In the genomic region with DNA sequence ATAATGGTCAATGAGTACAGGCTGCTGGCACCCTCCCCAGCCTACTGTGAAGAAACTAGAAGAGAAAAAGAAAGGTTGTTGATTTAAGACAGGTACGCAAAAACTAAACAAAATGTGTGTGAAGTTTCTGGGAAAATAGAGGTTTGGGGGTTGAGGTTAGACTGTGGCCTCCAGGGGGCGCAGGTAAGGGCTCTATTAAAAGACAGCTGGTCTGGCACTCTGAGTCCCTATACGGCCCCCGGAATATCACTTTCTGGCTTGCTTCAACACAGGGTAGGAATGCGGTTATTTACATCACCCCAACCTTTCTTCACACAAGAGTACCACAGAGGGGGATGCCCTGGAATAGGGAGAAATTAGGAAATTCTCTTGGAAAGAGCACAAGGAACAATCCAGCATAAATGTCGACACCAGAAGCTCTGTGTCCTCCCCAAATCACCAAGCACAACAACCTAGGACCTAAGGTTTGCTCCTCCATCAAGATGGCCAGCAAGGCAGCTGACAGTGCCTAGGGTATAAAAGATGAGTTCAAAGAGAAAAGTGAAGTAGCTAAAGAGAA, we compare ENCODE assay signal across 8 cellular contexts.
DNase-seq lines count a peak whose midpoint lies in the region; ATAC-seq, FAIRE-seq and TF ChIP-seq lines count a peak whose summit lies in the region.

No MANE protein-coding gene starts in this region.

- H3K9ac ChIP-seq in SK-N-SH (no peak overlapping the region), astrocyte (ENCODE audit: low read length) (no peak overlapping the region)

- TF ChIP-seq RAD21 in SK-N-SH (IDR thresholded peaks at IDR 0.05; ENCODE audit: low read length): peak; percentile 50

- H3K36me3 ChIP-seq in SK-N-SH (replicated peaks in 1 of 2; ENCODE audit: control insufficient read depth in 1 of 2, insufficient read depth in 2 of 2, low read length in 1 of 2) (no peaks in the 10 kb centered on the region), astrocyte (ENCODE audit: insufficient read depth, low read length) (no peaks in the 10 kb centered on the region)

- H3F3A ChIP-seq in SK-N-SH (replicated peaks; ENCODE audit: insufficient read depth): no peaks in the 10 kb centered on the region

- WGBS in SK-N-SH (ENCODE audit: low lambda C conversion rate): 40% methylated on average over 6 of the region's 6 CpGs

- H3K27me3 ChIP-seq in SK-N-SH (ENCODE audit: insufficient read depth): no peaks in the 10 kb centered on the region
- no peaks in the 10 kb centered on the region for H3K27me3 ChIP-seq in astrocyte (ENCODE audit: insufficient read depth, low read length)

- H3K4me3 ChIP-seq in SK-N-SH (ENCODE audit: low read depth in 2 of 2, low read length in 1 of 2) (no peak overlapping the region; a peak in 1 of 4 replicates), astrocyte (ENCODE audit: insufficient read depth, low read depth, low read length) (no peak overlapping the region)

- no peaks in the 10 kb centered on the region for H3K4me1 Mint-ChIP-seq in astrocyte (ENCODE audit: low read depth, unreplicated experiment)

- ATAC-seq in SK-N-SH treated with all-trans-retinoic acid at 6 μM for 48 hours (no peak), HG03159 (IDR thresholded peaks at IDR 0.05; ENCODE audit: unreplicated experiment) (peak; percentile 71), GM18520 (IDR thresholded peaks at IDR 0.05; ENCODE audit: unreplicated experiment) (no peak)

- POLR2A ChIA-PET in SK-N-SH (lab: Yijun Ruan, JAX): interaction anchor here (0.6 kb wide), 1 partner anchor 124 kb away, joined by 3 read pairs; no protein-coding TSS in a partner anchor

- FAIRE-seq in astrocyte (lab: Jason Lieb, UNC): no peak

- no peak overlapping the region for H3K4me2 ChIP-seq in SK-N-SH
- no peak overlapping the region for H3K4me2 ChIP-seq in astrocyte (ENCODE audit: low read length)

- H2AFZ ChIP-seq in SK-N-SH (ENCODE audit: low read depth) (no peak overlapping the region), astrocyte (ENCODE audit: low read depth, low read length) (no peak overlapping the region)

- H3K27me3 Mint-ChIP-seq in astrocyte (ENCODE audit: low read depth, unreplicated experiment): peaks cover 10% of the 10 kb centered on the region

- TF ChIP-seq CTCF in SK-N-SH (IDR thresholded peaks at IDR 0.05) (peak; percentile 36; the same call in 1 of the 2 replicates), astrocyte (IDR thresholded peaks at IDR 0.05; ENCODE audit: insufficient read depth, low read depth, low read length) (peak; percentile 16)

- H3K9me3 ChIP-seq in SK-N-SH: no peaks in the 10 kb centered on the region
- no peaks in the 10 kb centered on the region for H3K9me3 ChIP-seq in astrocyte (ENCODE audit: insufficient read depth, low read depth, low read length)

- DNase-seq in SK-N-SH: peak; percentile 34
- DNase-seq in astrocyte (ENCODE audit: low read depth): no peak
- DNase-seq in medulla oblongata (ENCODE audit: extremely low spot score): peak; percentile 22
- DNase-seq in SKM-1 treated with dmso at 0.1 percent for 144 hours (lab: John Stamatoyannopoulos, UW; ENCODE audit: unreplicated experiment): no peak
- no peak for DNase-seq in dermis blood vessel endothelial cell

- TF ChIP-seq EP300 in SK-N-SH (IDR thresholded peaks at IDR 0.05; ENCODE audit: borderline replicate concordance in 1 of 2, low read depth in 1 of 2, low read length in 1 of 2): no peak

- peaks cover under 1% of the 10 kb centered on the region for H3K9me3 Mint-ChIP-seq in astrocyte (ENCODE audit: unreplicated experiment)

- H3K36me3 Mint-ChIP-seq in astrocyte (ENCODE audit: low read depth, unreplicated experiment): no peaks in the 10 kb centered on the region

- 0 out of 2 replicates have a peak, but pooled peaks cover 4% of the 10 kb centered on the region for H3K9me2 ChIP-seq in SK-N-SH

- H3K79me2 ChIP-seq in SK-N-SH (ENCODE audit: insufficient read depth) (no peaks in the 10 kb centered on the region), astrocyte (ENCODE audit: insufficient read depth, low read length) (no peaks in the 10 kb centered on the region)

- no peak overlapping the region for H3K27ac ChIP-seq in SK-N-SH (ENCODE audit: low read depth in 2 of 2, low read length in 1 of 2)
- H3K27ac ChIP-seq in astrocyte (ENCODE audit: low read depth, low read length): no peak overlapping the region

- H3K27ac Mint-ChIP-seq in astrocyte (ENCODE audit: unreplicated experiment): no peak overlapping the region

- H4K20me1 ChIP-seq in SK-N-SH (ENCODE audit: insufficient read depth): no peaks in the 10 kb centered on the region
- H4K20me1 ChIP-seq in astrocyte (ENCODE audit: insufficient read depth, low read length): no peaks in the 10 kb centered on the region

- H3K4me3 Mint-ChIP-seq in astrocyte (ENCODE audit: unreplicated experiment): no peak overlapping the region

- H3K4me1 ChIP-seq in SK-N-SH (ENCODE audit: control insufficient read depth in 1 of 2, insufficient read depth in 2 of 2, low read depth in 1 of 2, low read length in 1 of 2): no peaks in the 10 kb centered on the region; a peak in 2 of 4 replicates
- H3K4me1 ChIP-seq in astrocyte (ENCODE audit: insufficient read depth, low read length): no peaks in the 10 kb centered on the region

- CTCF ChIA-PET in SK-N-SH (lab: Yijun Ruan, JAX): interaction anchor here (0.6 to 2.4 kb wide), 19 partner anchors 8 to 520 kb away, joined by 3 to 13 read pairs (median 4); no protein-coding TSS in a partner anchor

TF ChIP-seq in SK-N-SH, 30 proteins besides CTCF, POLR2A, EP300 and RAD21:
- TF ChIP-seq FOXJ3 (CRISPR knock-in tag; IDR thresholded peaks at IDR 0.05) (no peak), SMC3 (IDR thresholded peaks at IDR 0.05; ENCODE audit: low read depth, low read length) (peak; percentile 26; the same call in 1 of the 2 replicates)

TF ChIP-seq in SK-N-SH treated with all-trans-retinoic acid at 6 μM for 48 hours, 23 proteins besides CTCF, POLR2A, EP300 and RAD21:
- no peak for TF ChIP-seq CREB5 (CRISPR knock-in tag; IDR thresholded peaks at IDR 0.05; ENCODE audit: low read depth)
- TF ChIP-seq ESRRG (CRISPR knock-in tag; IDR thresholded peaks at IDR 0.05): no peak
- TF ChIP-seq ZNF8 (CRISPR knock-in tag; IDR thresholded peaks at IDR 0.05): no peak
- no peak for TF ChIP-seq ZFP3 (CRISPR knock-in tag; IDR thresholded peaks at IDR 0.05)
- TF ChIP-seq BACH2 (CRISPR knock-in tag; IDR thresholded peaks at IDR 0.05; ENCODE audit: borderline replicate concordance): no peak
- no peak for TF ChIP-seq TCF4 (CRISPR knock-in tag; IDR thresholded peaks at IDR 0.05; ENCODE audit: borderline replicate concordance)
- TF ChIP-seq ZNF70 (CRISPR knock-in tag; IDR thresholded peaks at IDR 0.05): no peak
- no peak for TF ChIP-seq CSDC2 (CRISPR knock-in tag; IDR thresholded peaks at IDR 0.05)
- TF ChIP-seq PPARA (CRISPR knock-in tag; IDR thresholded peaks at IDR 0.05; ENCODE audit: borderline replicate concordance): no peak
- no peak for TF ChIP-seq TOX (CRISPR knock-in tag; IDR thresholded peaks at IDR 0.05; ENCODE audit: borderline replicate concordance)
- TF ChIP-seq, protein P1, sequence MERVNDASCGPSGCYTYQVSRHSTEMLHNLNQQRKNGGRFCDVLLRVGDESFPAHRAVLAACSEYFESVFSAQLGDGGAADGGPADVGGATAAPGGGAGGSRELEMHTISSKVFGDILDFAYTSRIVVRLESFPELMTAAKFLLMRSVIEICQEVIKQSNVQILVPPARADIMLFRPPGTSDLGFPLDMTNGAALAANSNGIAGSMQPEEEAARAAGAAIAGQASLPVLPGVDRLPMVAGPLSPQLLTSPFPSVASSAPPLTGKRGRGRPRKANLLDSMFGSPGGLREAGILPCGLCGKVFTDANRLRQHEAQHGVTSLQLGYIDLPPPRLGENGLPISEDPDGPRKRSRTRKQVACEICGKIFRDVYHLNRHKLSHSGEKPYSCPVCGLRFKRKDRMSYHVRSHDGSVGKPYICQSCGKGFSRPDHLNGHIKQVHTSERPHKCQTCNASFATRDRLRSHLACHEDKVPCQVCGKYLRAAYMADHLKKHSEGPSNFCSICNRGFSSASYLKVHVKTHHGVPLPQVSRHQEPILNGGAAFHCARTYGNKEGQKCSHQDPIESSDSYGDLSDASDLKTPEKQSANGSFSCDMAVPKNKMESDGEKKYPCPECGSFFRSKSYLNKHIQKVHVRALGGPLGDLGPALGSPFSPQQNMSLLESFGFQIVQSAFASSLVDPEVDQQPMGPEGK (CRISPR knock-in tag; IDR thresholded peaks at IDR 0.05; ENCODE audit: borderline replicate concordance): no peak
- TF ChIP-seq GLIS3 (CRISPR knock-in tag; IDR thresholded peaks at IDR 0.05): no peak
- TF ChIP-seq ZFP30 (CRISPR knock-in tag; IDR thresholded peaks at IDR 0.05): no peak
- TF ChIP-seq ZC3H10 (CRISPR knock-in tag; IDR thresholded peaks at IDR 0.05): no peak
- no peak for TF ChIP-seq ISL1 (CRISPR knock-in tag; IDR thresholded peaks at IDR 0.05)
- no peak for TF ChIP-seq SNAI2 (CRISPR knock-in tag; IDR thresholded peaks at IDR 0.05)
- TF ChIP-seq POU6F1 (CRISPR knock-in tag; IDR thresholded peaks at IDR 0.05; ENCODE audit: borderline replicate concordance, low read depth): no peak
- TF ChIP-seq OSR1 (CRISPR knock-in tag; IDR thresholded peaks at IDR 0.05): no peak

Comparison
In these comparisons a context has a peak if more than half of its experiments do, and no peak if none do; other contexts are left out.
1. DNase-seq: peak in SK-N-SH (single experiment) and medulla oblongata (single experiment); none in astrocyte (single experiment), SKM-1 treated with dmso at 0.1 percent for 144 hours (single experiment) and dermis blood vessel endothelial cell (single experiment).